Comparison of ENCODE assay signal across 8 cellular contexts in the genomic region with DNA sequence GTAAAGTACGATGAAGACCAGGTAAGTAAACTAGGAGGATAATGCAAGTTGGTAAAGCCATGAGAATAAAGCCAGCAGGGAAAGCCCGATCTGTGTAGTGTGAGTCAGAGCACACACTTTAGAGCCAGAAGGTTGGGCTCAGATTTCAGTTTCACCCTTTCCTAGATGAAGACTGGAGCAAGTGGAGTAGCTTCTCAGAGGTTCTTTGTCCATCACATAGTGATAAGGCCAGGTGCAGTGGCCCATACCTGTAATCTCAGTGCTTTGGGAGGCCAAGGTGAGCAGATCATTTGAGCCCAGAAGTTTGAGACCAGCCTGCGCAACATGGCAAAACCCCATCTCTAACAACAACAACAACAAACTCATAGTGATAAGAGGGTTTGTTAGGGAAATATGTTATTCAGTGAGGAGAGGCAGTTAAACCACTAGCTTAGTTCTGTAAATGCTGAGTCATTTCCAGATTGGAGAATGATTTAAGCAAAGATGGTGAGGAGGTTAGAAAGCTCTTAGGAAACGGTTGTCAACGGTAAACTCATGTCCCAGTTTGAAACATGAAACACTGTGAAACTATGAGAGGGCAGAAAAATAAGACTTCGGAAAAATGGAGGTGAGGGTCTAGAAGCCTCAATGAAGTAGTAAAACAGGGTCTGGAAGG. TPM values are rescaled to one million over a fixed set of nuclear protein-coding genes. Genes with fewer than 3 reads are reported as not detected.
A peak's percentile ranks its signal among the peaks of the same experiment; 100 is the strongest.
DNase-seq lines count a peak whose midpoint lies in the region; ATAC-seq and TF ChIP-seq lines count a peak whose summit lies in the region.

No MANE protein-coding gene starts in this region.

- H3K4me2 ChIP-seq in OCI-LY7 (ENCODE audit: low read length) = no peak overlapping the region

- H3K4me1 ChIP-seq in OCI-LY7 (ENCODE audit: insufficient read depth, low read length, poor library complexity, severe bottlenecking) = no peaks in the 10 kb centered on the region

- CTCF ChIA-PET in OCI-LY7 (lab: Charles Lee; ENCODE audit: unreplicated experiment) = no interaction called here

- peak; percentile 91 for ATAC-seq in GM18520 (IDR thresholded peaks at IDR 0.05; ENCODE audit: unreplicated experiment)
- ATAC-seq in HG02885 (IDR thresholded peaks at IDR 0.05; ENCODE audit: poor library complexity, unreplicated experiment) = peak; percentile 91
- ATAC-seq in esophagus mucosa = peak; percentile 52

- no peaks in the 10 kb centered on the region for H3K79me2 ChIP-seq in OCI-LY7 (ENCODE audit: insufficient read depth, low read depth, low read length)

- H4K20me1 ChIP-seq in OCI-LY7 (ENCODE audit: insufficient read depth, low read length) = no peaks in the 10 kb centered on the region

- intact Hi-C loops in OCI-LY7 (cut with micrococcal nuclease; ENCODE audit: unreplicated experiment) = no loop called here

- DNase-seq in A172 (ENCODE audit: low spot score) (peak; percentile 54), NOMO-1 treated with DMSO at 0.1 percent for 48 hours (lab: John Stamatoyannopoulos, UW; ENCODE audit: unreplicated experiment) (peak; percentile 97), activated gamma-delta T cell treated with Interleukin-2 at 50 U/mL for 16 hours (no peak), OCI-LY7 (ENCODE audit: low spot score) (no peak), coronary artery (ENCODE audit: low spot score) (no peak)

- no peak overlapping the region for H2AFZ ChIP-seq in OCI-LY7 (ENCODE audit: low read length)

- H3K27ac ChIP-seq in OCI-LY7 (ENCODE audit: low read depth, low read length, poor library complexity, severe bottlenecking) (no peak overlapping the region), coronary artery (no peak overlapping the region)

- H3K9me3 ChIP-seq in OCI-LY7 (ENCODE audit: low read length) = no peaks in the 10 kb centered on the region

- H3K4me3 ChIP-seq in OCI-LY7 (ENCODE audit: low read depth, low read length, poor library complexity, severe bottlenecking) (no peak overlapping the region), coronary artery (no peak overlapping the region)

- POLR2A ChIA-PET in OCI-LY7 (lab: Charles Lee) = interaction anchor here (0.6 to 1.2 kb wide), 2 partner anchors 19 to 35 kb away, joined by 3 read pairs; no protein-coding TSS in a partner anchor

- TF ChIP-seq CTCF in OCI-LY7 (conservative IDR thresholded peaks at IDR 0.05; ENCODE audit: low read length) (no peak), coronary artery (IDR thresholded peaks at IDR 0.05) (no peak)

- no peaks in the 10 kb centered on the region for H3K36me3 ChIP-seq in OCI-LY7 (ENCODE audit: insufficient read depth, low read length)

- H3K9me2 ChIP-seq in OCI-LY7 (ENCODE audit: insufficient read depth, low read length) = no peaks in the 10 kb centered on the region

- BruUV-seq in OCI-LY7 (replicated peaks; lab: Mats Ljungman, UMichigan) = no TSS peak

RNA-seq across cellular contexts. Expression of a gene that starts 39.0 kb away (rescaled TPM):
- total RNA-seq in A172 (2014; rRNA removed; shearing (Covaris generic)) = 2.0 and 9.1 TPM in 2 replicates
- 0.80 TPM for total RNA-seq in esophagus mucosa
- not detected in 2 replicates for total RNA-seq in OCI-LY7 (2014; rRNA removed; shearing (Covaris generic))
- not detected in 2 replicates for total RNA-seq in OCI-LY7 (2022)

Comparison
In these comparisons a context has a peak if more than half of its experiments do, and no peak if none do; other contexts are left out.
1. DNase-seq: peak in A172 (single experiment) and NOMO-1 treated with DMSO at 0.1 percent for 48 hours (single experiment); none in activated gamma-delta T cell treated with Interleukin-2 at 50 U/mL for 16 hours (single experiment), OCI-LY7 (single experiment) and coronary artery (single experiment).
2. Peak in every context shown above with its lines, with median percentiles within 50 percentile points of each other: ATAC-seq.